Comparison of ENCODE assay signal across 8 cellular contexts in genomic region chr17:38898812-38899348, GRCh38. TPM values are rescaled to one million over a fixed set of nuclear protein-coding genes. Genes with fewer than 3 reads are reported as not detected.
A peak's percentile ranks its signal among the peaks of the same experiment; 100 is the strongest.
DNase-seq lines count a peak whose midpoint lies in the region; ATAC-seq and FAIRE-seq lines count a peak whose summit lies in the region.

No MANE protein-coding gene starts in this region.

- peak overlapping the region; percentile 57 for H3K27ac ChIP-seq in layer of hippocampus (ENCODE audit: low read depth, low read length)

- no peak for FAIRE-seq in frontal cortex (lab: Jason Lieb, UNC)

- DNase-seq in Daoy (ENCODE audit: low read depth) (peak; percentile 29), NOMO-1 treated with DMSO at 0.1 percent for 48 hours (lab: John Stamatoyannopoulos, UW; ENCODE audit: unreplicated experiment) (peak; percentile 9), superior temporal gyrus (ENCODE audit: extremely low spot score) (no peak), frontal cortex (ENCODE audit: low spot score in 2 of 2) (no peak)
- DNase-seq in activated T-cell treated with anti-CD3 and anti-CD28 coated beads, Interleukin-2, amount 50 U/mL, for 48 hours = peak; percentile 90 to 92
- DNase-seq in stimulated activated CD8-positive, alpha-beta memory T cell treated with anti-CD3 and anti-CD28 coated beads, Interleukin-15, amount 100 ng/mL, for 48 hours (ENCODE audit: low read depth in 2 of 2) = peak; percentile 89 to 90

- no peaks in the 10 kb centered on the region for H3K27me3 ChIP-seq in layer of hippocampus (ENCODE audit: control insufficient read depth, insufficient read depth, low read length)

- ATAC-seq in GM21825 (IDR thresholded peaks at IDR 0.05; ENCODE audit: unreplicated experiment) = peak; percentile 82

RNA-seq across cellular contexts. Expression of gene LASP1, which starts 29.0 kb away (rescaled TPM):
- 71.0 and 77.9 TPM in 2 replicates for total RNA-seq in Daoy (2014; rRNA removed; shearing (Covaris generic))
- 44.0 TPM for total RNA-seq in frontal cortex

RNA-seq across cellular contexts. Expression of gene RPL23, which starts 45.4 kb away (rescaled TPM):
- total RNA-seq in Daoy (2014; rRNA removed; shearing (Covaris generic)) = 1,167 and 1,311 TPM in 2 replicates
- total RNA-seq in frontal cortex = 1,517 TPM

Comparison
In these comparisons a context has a peak if more than half of its experiments do, and no peak if none do; other contexts are left out.
1. DNase-seq: peak in Daoy (single experiment), NOMO-1 treated with DMSO at 0.1 percent for 48 hours (single experiment), activated T-cell treated with anti-CD3 and anti-CD28 coated beads, Interleukin-2, amount 50 U/mL, for 48 hours (2 of 2) and stimulated activated CD8-positive, alpha-beta memory T cell treated with anti-CD3 and anti-CD28 coated beads, Interleukin-15, amount 100 ng/mL, for 48 hours (2 of 2); none in superior temporal gyrus (single experiment) and frontal cortex (0 of 2).